8 cellular contexts compared by ENCODE assay signal in genomic region chr1:52141513-52142219, GRCh38. TPM values are rescaled to one million over a fixed set of nuclear protein-coding genes. Genes with fewer than 3 reads are reported as not detected.
DNase-seq lines count a peak whose midpoint lies in the region; ATAC-seq and TF ChIP-seq lines count a peak whose summit lies in the region.

TSS of gene ZFYVE9 (plus strand) at chr1:52142089. CDS start at chr1:52233207, 91,118 bp downstream.

- intact Hi-C loops in cardiac septum (cut with DNase I), result loop anchor here (2.0 to 5.0 kb wide), 2 partner anchors 156 to 223 kb away; no protein-coding TSS in a partner anchor

- peak within 1 kb of the TSS; percentile 72 for H2BK120ac ChIP-seq in trophoblast cell (ENCODE audit: insufficient read depth, low read length, poor library complexity)

- peak within 1 kb of the TSS; percentile 93 for H3K9ac ChIP-seq in GM23248
- peak within 1 kb of the TSS; percentile 56 for H3K9ac ChIP-seq in SU-DHL-6 (ENCODE audit: low read length)
- peak within 1 kb of the TSS; percentile 71 for H3K9ac ChIP-seq in trophoblast cell (ENCODE audit: low read length)

- peak within 1 kb of the TSS; percentile 89 for H4K8ac ChIP-seq in trophoblast cell (ENCODE audit: low read depth, low read length)

- no peaks in the 10 kb centered on the region for H3K36me3 ChIP-seq in DOHH2 (ENCODE audit: control insufficient read depth, low read length)
- H3K36me3 ChIP-seq in GM23248 (ENCODE audit: low read depth), result no peaks in the 10 kb centered on the region
- no peaks in the 10 kb centered on the region for H3K36me3 ChIP-seq in SU-DHL-6 (ENCODE audit: low read length)
- no peaks in the 10 kb centered on the region for H3K36me3 ChIP-seq in trophoblast cell (ENCODE audit: control insufficient read depth in 1 of 2, insufficient read depth in 2 of 2, low read length in 2 of 2)
- H3K36me3 ChIP-seq in upper lobe of left lung, result no peaks in the 10 kb centered on the region

- H3K27me3 ChIP-seq in DOHH2 (ENCODE audit: control insufficient read depth, low read length) (peaks cover 20% of the 10 kb centered on the region), GM23248 (replicated peaks; ENCODE audit: insufficient read depth) (no peaks in the 10 kb centered on the region), SU-DHL-6 (ENCODE audit: low read length) (no peaks in the 10 kb centered on the region), trophoblast cell (ENCODE audit: insufficient read depth, low read length) (no peaks in the 10 kb centered on the region), upper lobe of left lung (no peaks in the 10 kb centered on the region)

- H3K9me3 ChIP-seq in DOHH2 (ENCODE audit: control insufficient read depth, insufficient read depth, low read length), result no peaks in the 10 kb centered on the region
- H3K9me3 ChIP-seq in GM23248 (ENCODE audit: low read depth), result no peaks in the 10 kb centered on the region
- no peaks in the 10 kb centered on the region for H3K9me3 ChIP-seq in SU-DHL-6 (ENCODE audit: insufficient read depth, low read length)
- no peaks in the 10 kb centered on the region for H3K9me3 ChIP-seq in trophoblast cell (ENCODE audit: insufficient read depth, low read depth, low read length)
- no peaks in the 10 kb centered on the region for H3K9me3 ChIP-seq in upper lobe of left lung

- H4K12ac ChIP-seq in trophoblast cell (ENCODE audit: low read depth, low read length), result peak within 1 kb of the TSS; percentile 70

- H2AFZ ChIP-seq in GM23248, result peak within 1 kb of the TSS; percentile 97
- peak within 1 kb of the TSS; percentile 94 for H2AFZ ChIP-seq in SU-DHL-6 (ENCODE audit: low read depth, low read length, severe bottlenecking)
- peak within 1 kb of the TSS; percentile 99 for H2AFZ ChIP-seq in trophoblast cell (ENCODE audit: insufficient read depth, low read length, poor library complexity)

- DNase-seq in GM23248, result peak; percentile 92
- no peak for DNase-seq in LNCaP clone FGC (ENCODE audit: low read depth)
- peak; percentile 76 for DNase-seq in activated naive CD8-positive, alpha-beta T cell treated with anti-CD3 and anti-CD28 coated beads, Interleukin-2, amount 50 U/mL, for 24 hours
- peak; percentile 85 for DNase-seq in cardiac septum (ENCODE audit: low spot score)
- DNase-seq in trophoblast cell, result peak; percentile 76 to 90
- DNase-seq in upper lobe of left lung, result peak; percentile 78 to 96

- 1 to 2% methylated on average over 33 to 54 of the region's 72 CpGs for WGBS in GM23248 (ENCODE audit: low coverage in 1 of 2, low lambda C conversion rate in 2 of 2, missing lambda C conversion rate in 2 of 2), 2 experiments
- no CpG with 5 or more reads among the region's 72 CpGs for WGBS in trophoblast cell (ENCODE audit: extremely low coverage, insufficient coverage, insufficient read length)
- WGBS in upper lobe of left lung, 2 donors, result 1% methylated on average over 21 to 36 of the region's 72 CpGs

- H3K4me3 ChIP-seq in DOHH2 (ENCODE audit: low read length) (peak within 1 kb of the TSS; percentile 74), GM23248 (peak within 1 kb of the TSS; percentile 82), LNCaP clone FGC (ENCODE audit: low read depth, low read length) (peak within 1 kb of the TSS; percentile 79), SU-DHL-6 (ENCODE audit: insufficient read depth, low read length, poor library complexity, severe bottlenecking) (peak within 1 kb of the TSS; percentile 51), trophoblast cell (ENCODE audit: low read depth, low read length) (peak within 1 kb of the TSS; percentile 91), upper lobe of left lung (peak within 1 kb of the TSS; percentile 62 to 91 (median 88))

- H3K9me3 Mint-ChIP-seq in activated naive CD8-positive, alpha-beta T cell treated with anti-CD3 and anti-CD28 coated beads, Interleukin-2, amount 50 U/mL, for 24 hours, result peaks cover 4% of the 10 kb centered on the region

- H3K4me1 ChIP-seq in DOHH2 (ENCODE audit: control insufficient read depth, low read length) (peaks cover 25% of the 10 kb centered on the region), GM23248 (ENCODE audit: insufficient read depth) (peaks cover 31% of the 10 kb centered on the region), trophoblast cell (ENCODE audit: control insufficient read depth in 1 of 2, insufficient read depth in 2 of 2, low read length in 2 of 2) (no peaks in the 10 kb centered on the region), upper lobe of left lung (peaks cover 18 to 33% (median 25%) of the 10 kb centered on the region in 4 donors)

- H3K79me1 ChIP-seq in trophoblast cell (ENCODE audit: low read length), result peaks cover 10% of the 10 kb centered on the region

- H3K9me2 ChIP-seq in DOHH2 (replicated peaks; ENCODE audit: control insufficient read depth, low read length), result no peaks in the 10 kb centered on the region
- H3K9me2 ChIP-seq in GM23248 (ENCODE audit: insufficient read depth), result no peaks in the 10 kb centered on the region
- no peaks in the 10 kb centered on the region for H3K9me2 ChIP-seq in SU-DHL-6 (replicated peaks; ENCODE audit: insufficient read depth, low read length)

- H3K23ac ChIP-seq in trophoblast cell (ENCODE audit: low read length), result no peak within 1 kb of the TSS

- H4K91ac ChIP-seq in trophoblast cell (ENCODE audit: low read depth, low read length), result peak within 1 kb of the TSS; percentile 96

- H4K20me1 ChIP-seq in DOHH2 (ENCODE audit: control insufficient read depth, insufficient read depth, low read depth, low read length) (no peaks in the 10 kb centered on the region), GM23248 (ENCODE audit: insufficient read depth) (no peaks in the 10 kb centered on the region), SU-DHL-6 (ENCODE audit: low read depth, low read length) (no peaks in the 10 kb centered on the region)

- in situ Hi-C loops in GM23248 (cut with MboI), result loop anchor here (25.0 kb wide), 1 partner anchor 546 kb away; the partner anchor contains the start of gene COA7

- peak in 2 of 4 donors; percentile 35 to 63 for TF ChIP-seq POLR2A in upper lobe of left lung (IDR thresholded peaks at IDR 0.05)

- peak within 1 kb of the TSS; percentile 96 for H3K18ac ChIP-seq in trophoblast cell (ENCODE audit: low read length)

- H3K79me2 ChIP-seq in DOHH2 (ENCODE audit: control insufficient read depth, low read length), result peaks cover 14% of the 10 kb centered on the region
- peaks cover 42% of the 10 kb centered on the region for H3K79me2 ChIP-seq in GM23248 (ENCODE audit: insufficient read depth)
- H3K79me2 ChIP-seq in SU-DHL-6 (ENCODE audit: insufficient read depth, low read length), result no peaks in the 10 kb centered on the region
- H3K79me2 ChIP-seq in trophoblast cell (ENCODE audit: control insufficient read depth, insufficient read depth, low read length, poor library complexity), result peaks cover 9% of the 10 kb centered on the region

- H3K27ac Mint-ChIP-seq in activated naive CD8-positive, alpha-beta T cell treated with anti-CD3 and anti-CD28 coated beads, Interleukin-2, amount 50 U/mL, for 24 hours, result peak within 1 kb of the TSS; percentile 77

- H3F3A ChIP-seq in DOHH2 (ENCODE audit: control insufficient read depth, insufficient read depth) (no peaks in the 10 kb centered on the region; the same call in none of the 2 replicates), GM23248 (ENCODE audit: insufficient read depth) (peaks cover 31% of the 10 kb centered on the region), SU-DHL-6 (ENCODE audit: insufficient read depth) (no peaks in the 10 kb centered on the region)

- peaks cover 3% of the 10 kb centered on the region for H3K27me3 Mint-ChIP-seq in activated naive CD8-positive, alpha-beta T cell treated with anti-CD3 and anti-CD28 coated beads, Interleukin-2, amount 50 U/mL, for 24 hours

- H3K4me1 Mint-ChIP-seq in activated naive CD8-positive, alpha-beta T cell treated with anti-CD3 and anti-CD28 coated beads, Interleukin-2, amount 50 U/mL, for 24 hours, result peaks cover 50% of the 10 kb centered on the region

- H3K27ac ChIP-seq in DOHH2 (ENCODE audit: low read depth, low read length) (no peak within 1 kb of the TSS), GM23248 (peak within 1 kb of the TSS; percentile 95), SU-DHL-6 (ENCODE audit: low read depth, low read length) (no peak within 1 kb of the TSS), trophoblast cell (ENCODE audit: low read depth, low read length) (peak within 1 kb of the TSS; percentile 79), upper lobe of left lung (peak within 1 kb of the TSS; percentile 82 to 98 (median 91))

- TF ChIP-seq CTCF in DOHH2 (IDR thresholded peaks at IDR 0.05; ENCODE audit: low read depth, low read length, poor library complexity, severe bottlenecking), result peak; percentile 32
- peak; percentile 98 for TF ChIP-seq CTCF in LNCaP clone FGC (IDR thresholded peaks at IDR 0.05; ENCODE audit: control insufficient read depth, extremely low read depth, insufficient read depth)
- TF ChIP-seq CTCF in SU-DHL-6 (IDR thresholded peaks at IDR 0.05; ENCODE audit: insufficient read depth, low read length, poor library complexity, severe bottlenecking), result peak; percentile 21
- TF ChIP-seq CTCF in upper lobe of left lung (IDR thresholded peaks at IDR 0.05), result peak; percentile 88 to 99 (median 98)

- H3K4me2 ChIP-seq in DOHH2 (ENCODE audit: low read length), result peak within 1 kb of the TSS; percentile 81
- H3K4me2 ChIP-seq in GM23248 (ENCODE audit: unreplicated experiment), result peak within 1 kb of the TSS; percentile 86
- peak within 1 kb of the TSS; percentile 54 for H3K4me2 ChIP-seq in SU-DHL-6 (ENCODE audit: low read depth, low read length, poor library complexity, severe bottlenecking)
- H3K4me2 ChIP-seq in trophoblast cell (ENCODE audit: low read length), result peak within 1 kb of the TSS; percentile 92

- no peak for TF ChIP-seq EP300 in upper lobe of left lung (IDR thresholded peaks at IDR 0.05)

- H2BK5ac ChIP-seq in trophoblast cell (ENCODE audit: low read depth, low read length, poor library complexity), result peak within 1 kb of the TSS; percentile 60

- ATAC-seq in activated naive CD8-positive, alpha-beta T cell treated with anti-CD3 and anti-CD28 coated beads, Interleukin-2, amount 50 U/mL, for 24 hours, result peak; percentile 71
- peak; percentile 95 to 97 for ATAC-seq in upper lobe of left lung (ENCODE audit: low FRiP score in 2 of 2)

- H2BK12ac ChIP-seq in trophoblast cell (ENCODE audit: low read length), result peak within 1 kb of the TSS; percentile 58

- no peak within 1 kb of the TSS for H2AK5ac ChIP-seq in trophoblast cell (ENCODE audit: low read length)

- H3K4ac ChIP-seq in trophoblast cell (ENCODE audit: low read depth, low read length), result peak within 1 kb of the TSS; percentile 84

- peak within 1 kb of the TSS; percentile 89 for H3K14ac ChIP-seq in trophoblast cell (ENCODE audit: low read length)

- peak within 1 kb of the TSS; percentile 84 for H3K4me3 Mint-ChIP-seq in activated naive CD8-positive, alpha-beta T cell treated with anti-CD3 and anti-CD28 coated beads, Interleukin-2, amount 50 U/mL, for 24 hours

- no peaks in the 10 kb centered on the region for H3K36me3 Mint-ChIP-seq in activated naive CD8-positive, alpha-beta T cell treated with anti-CD3 and anti-CD28 coated beads, Interleukin-2, amount 50 U/mL, for 24 hours (ENCODE audit: low read depth)

RNA-seq across cellular contexts. Expression of gene ZFYVE9, which starts in this region (rescaled TPM):
- total RNA-seq in GM23248 (2014; rRNA removed; shearing (Covaris generic)), result 26.9 and 28.1 TPM in 2 replicates
- 5.0 and 6.4 TPM in 2 replicates for polyA plus RNA-seq in GM23248 (2016; fragmentation: Nextera tagmentation; extraction: Ambion mirVana)
- total RNA-seq in cardiac septum (15.5 TPM), upper lobe of left lung (10 to 100 TPM; 13.4 to 40.3 (median 19.6) TPM)
- polyA plus RNA-seq in trophoblast cell (2013), result 6.1 and 6.7 TPM in 2 replicates

Comparison
In these comparisons a context has a peak if more than half of its experiments do, and no peak if none do; other contexts are left out.
1. H3K27ac ChIP-seq: peak in GM23248 (single experiment), trophoblast cell (single experiment) and upper lobe of left lung (4 of 4); none in DOHH2 (single experiment) and SU-DHL-6 (single experiment).
2. CTCF ChIP-seq: peak in every context shown above with its lines; median percentile 98 in LNCaP clone FGC; 98 in upper lobe of left lung; 32 in DOHH2; 21 in SU-DHL-6.
3. Peak in every context shown above with its lines, with median percentiles within 50 percentile points of each other: H3K4me2 ChIP-seq, H3K4me3 ChIP-seq, H2AFZ ChIP-seq and H3K9ac ChIP-seq.